ENCODE assay signal across 26 cellular contexts in the genomic region with DNA sequence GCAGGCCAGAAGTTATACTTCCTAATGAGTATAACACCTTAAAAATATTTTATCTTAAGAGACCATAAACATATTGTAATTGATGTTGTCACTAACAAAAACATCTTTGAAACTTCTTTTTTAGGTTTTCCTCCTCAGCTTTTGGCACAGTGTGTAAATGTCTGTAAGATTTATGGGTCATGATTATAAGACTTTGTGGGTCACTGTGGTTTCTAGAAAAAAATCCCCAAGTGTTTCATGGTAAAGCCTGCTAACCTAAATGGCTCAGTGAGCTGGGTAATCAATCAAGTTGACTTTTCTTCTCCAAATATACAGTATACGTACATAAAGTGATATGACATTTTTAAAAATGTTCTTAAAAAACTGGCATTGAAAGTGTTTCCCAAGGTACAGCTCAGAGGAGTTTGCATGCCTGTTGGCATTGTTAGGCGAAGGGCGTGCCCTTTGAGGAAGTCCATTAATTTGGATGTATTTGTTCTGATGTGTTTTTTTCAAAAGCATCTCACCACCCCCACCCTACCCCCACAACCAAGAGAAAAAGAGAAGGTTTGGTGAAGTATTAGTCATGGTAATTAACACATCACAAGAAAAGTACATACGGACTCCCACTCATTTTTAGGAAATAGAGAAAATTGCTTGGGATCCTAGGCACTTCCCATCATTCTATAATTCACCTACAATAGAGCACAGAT.
DNase-seq lines count a peak whose midpoint lies in the region; ATAC-seq and TF ChIP-seq lines count a peak whose summit lies in the region.
"Had no signal": no experiment of that assay in that cellular context is flagged by ENCODE, and none has a peak within 500 bp of the region (broad histone marks: within the 10 kb centered on the region; RNA-seq: fewer than 3 reads in every experiment).

No MANE protein-coding gene starts in this region.

- peaks cover 4% of the 10 kb centered on the region for H3K27me3 Mint-ChIP-seq in nephron progenitor cell (ENCODE audit: low read depth, poor library complexity)
- H3K27me3 Mint-ChIP-seq: B cell; CD8-positive, alpha-beta memory T cell had no signal

- no peak overlapping the region for H3K4me3 Mint-ChIP-seq in nephron progenitor cell
- H3K4me3 Mint-ChIP-seq: B cell; CD14-positive monocyte; CD8-positive, alpha-beta memory T cell had no signal

- no peaks in the 10 kb centered on the region for H3K36me3 Mint-ChIP-seq in nephron progenitor cell (ENCODE audit: low read depth)
- H3K36me3 Mint-ChIP-seq: CD14-positive monocyte; CD8-positive, alpha-beta memory T cell had no signal

- H3K36me3 ChIP-seq in heart right ventricle: no peaks in the 10 kb centered on the region
- no peaks in the 10 kb centered on the region for H3K36me3 ChIP-seq in left ventricle myocardium inferior

- intact Hi-C loops in heart right ventricle (cut with DNase I) (loop anchor here in 3 of 10 donors (5.0 to 10.0 kb wide), 3 partner anchors 115 to 132 kb away; no protein-coding TSS in a partner anchor), cardiac septum (cut with DNase I) (loop anchor here (2.0 kb wide), 1 partner anchor 130 kb away; no protein-coding TSS in a partner anchor), left ventricle myocardium inferior (cut with micrococcal nuclease) (no loop called here)

- H3K4me1 ChIP-seq in heart right ventricle (peaks cover 0 to 22% (median 3%) of the 10 kb centered on the region in 9 donors), left ventricle myocardium inferior (peaks cover 12% of the 10 kb centered on the region)

- ATAC-seq in heart right ventricle (peak in 6 of 8 donors; percentile 49 to 92 (median 79)), HG02885 (IDR thresholded peaks at IDR 0.05; ENCODE audit: poor library complexity, unreplicated experiment) (no peak)
- ATAC-seq: GM12878, HCT116, K562 had no signal

- no peak for TF ChIP-seq CTCF in heart right ventricle (IDR thresholded peaks at IDR 0.05)
- no peak for TF ChIP-seq CTCF in left ventricle myocardium inferior (IDR thresholded peaks at IDR 0.05; ENCODE audit: borderline replicate concordance)
- no peak for TF ChIP-seq CTCF in nephron progenitor cell (IDR thresholded peaks at IDR 0.05)

- H3K27ac ChIP-seq in heart right ventricle: peak overlapping the region in 6 of 10 donors; percentile 2 to 34 (median 14)
- peak overlapping the region; percentile 31 for H3K27ac ChIP-seq in left ventricle myocardium inferior (replicated peaks)
- H3K27ac ChIP-seq: PC-9 had no signal

- peaks cover 0 to 7% (median 0%) of the 10 kb centered on the region in 11 donors for H3K9me3 ChIP-seq in heart right ventricle
- H3K9me3 ChIP-seq in left ventricle myocardium inferior (replicated peaks): peaks cover 13% of the 10 kb centered on the region

- H3K4me1 Mint-ChIP-seq in nephron progenitor cell: peaks cover 21% of the 10 kb centered on the region
- H3K4me1 Mint-ChIP-seq: B cell; CD14-positive monocyte; CD8-positive, alpha-beta memory T cell had no signal

- DNase-seq in heart right ventricle (peak in 1 of 2 donors; percentile 23), cardiac septum (ENCODE audit: low spot score) (no peak), left ventricle myocardium inferior (peak; percentile 14), nephron progenitor cell (peak; percentile 8), RPMI8226 (no peak)
- DNase-seq in activated T-cell treated with anti-CD3 and anti-CD28 coated beads, Interleukin-2, amount 50 U/mL, for 48 hours: no peak
- DNase-seq: CD8-positive, alpha-beta memory T cell; DMS 273 treated with DMSO at 0.1 percent for 48 hours; DMS79; EL; GDM1; Kasumi-1; NCI-H1105 treated with DMSO at 0.1 percent for 48 hours; NCI-H146; NCI-H1930; NCI-H446; NCI-H524 treated with DMSO at 0.1 percent for 48 hours; PC-9; SHP77 treated with DMSO at 0.1 percent for 48 hours; SW 1271 had no signal

- peaks cover 25% of the 10 kb centered on the region for H3K9me3 Mint-ChIP-seq in nephron progenitor cell

- H3K4me3 ChIP-seq in heart right ventricle (no peak overlapping the region), left ventricle myocardium inferior (no peak overlapping the region)
- H3K4me3 ChIP-seq: GM12878, K562, PC-9 had no signal

- no peaks in the 10 kb centered on the region for H3K27me3 ChIP-seq in heart right ventricle
- H3K27me3 ChIP-seq in left ventricle myocardium inferior (ENCODE audit: low read depth): no peaks in the 10 kb centered on the region

- 61 to 72% methylated on average over 4 of the region's 4 CpGs for WGBS in heart right ventricle, 2 donors

- peak overlapping the region; percentile 92 for H3K27ac Mint-ChIP-seq in nephron progenitor cell
- H3K27ac Mint-ChIP-seq: B cell; CD8-positive, alpha-beta memory T cell had no signal

Comparison
In these comparisons a context has a peak if more than half of its experiments do, and no peak if none do; other contexts are left out.
1. DNase-seq: peak in left ventricle myocardium inferior (single experiment) and nephron progenitor cell (single experiment); none in cardiac septum (single experiment), RPMI8226 (single experiment) and activated T-cell treated with anti-CD3 and anti-CD28 coated beads, Interleukin-2, amount 50 U/mL, for 48 hours (0 of 2).